Comparison of ENCODE assay signal across 8 cellular contexts in genomic region chr5:76641514-76642120, GRCh38. TPM values are rescaled to one million over a fixed set of nuclear protein-coding genes. Genes with fewer than 3 reads are reported as not detected.
A peak's percentile ranks its signal among the peaks of the same experiment; 100 is the strongest.
DNase-seq lines count a peak whose midpoint lies in the region; ATAC-seq, FAIRE-seq and TF ChIP-seq lines count a peak whose summit lies in the region.

No MANE protein-coding gene starts in this region.

- H3K4me3 ChIP-seq in body of pancreas (no peak overlapping the region), kidney (ENCODE audit: low read length in 2 of 2) (no peak overlapping the region)

- in situ Hi-C loops in G401 (cut with HindIII; ENCODE audit: low sequenced_read_pairs) = no loop called here

- peak; percentile 64 for FAIRE-seq in TTC549 (lab: Jason Lieb, UNC)
- FAIRE-seq in kidney (lab: Jason Lieb, UNC) = peak; percentile 68

- intact Hi-C loops in body of pancreas (cut with DNase I) = no loop called here
- intact Hi-C loops in kidney (cut with DNase I) = no loop called here

- WGBS in body of pancreas, 2 donors = 16 to 29% methylated on average over 1 of the region's 1 CpG

- no peak overlapping the region for H3K27ac ChIP-seq in body of pancreas
- H3K27ac ChIP-seq in kidney (ENCODE audit: low read depth in 2 of 2, low read length in 2 of 2) = no peak overlapping the region

- H3K4me1 ChIP-seq in body of pancreas (no peaks in the 10 kb centered on the region), kidney (ENCODE audit: control insufficient read depth in 1 of 2, insufficient read depth in 1 of 2, low read depth in 1 of 2, low read length in 2 of 2) (no peaks in the 10 kb centered on the region)

- TF ChIP-seq CTCF in body of pancreas (IDR thresholded peaks at IDR 0.05) (peak; percentile 16 to 76 (median 68)), kidney (IDR thresholded peaks at IDR 0.05; ENCODE audit: borderline replicate concordance, extremely low read depth, insufficient read depth) (peak; percentile 63)

- no peaks in the 10 kb centered on the region for H3K27me3 ChIP-seq in body of pancreas

- DNase-seq in G401 (ENCODE audit: low spot score) = peak; percentile 64
- peak; percentile 72 for DNase-seq in LHCN-M2 (ENCODE audit: low read depth)
- peak; percentile 58 to 79 (median 68) for DNase-seq in body of pancreas
- DNase-seq in kidney = no peak
- DNase-seq in stimulated activated CD4-positive, alpha-beta T cell treated with anti-CD3 and anti-CD28 coated beads, Interleukin-4, amount 100 ng/mL, for 24 hours = peak; percentile 69
- no peak for DNase-seq in NCI-H2107 treated with DMSO at 0.1 percent for 48 hours (lab: John Stamatoyannopoulos, UW; ENCODE audit: unreplicated experiment)

- no peaks in the 10 kb centered on the region for H3K9me3 ChIP-seq in body of pancreas
- no peaks in the 10 kb centered on the region for H3K9me3 ChIP-seq in kidney (ENCODE audit: control insufficient read depth in 1 of 2, low read length in 2 of 2)

- H3K36me3 ChIP-seq in body of pancreas (replicated peaks in 1 of 2; ENCODE audit: insufficient read depth in 1 of 2, low read depth in 2 of 2) (peaks cover 0 to 11% of the 10 kb centered on the region in 2 donors), kidney (ENCODE audit: control insufficient read depth in 1 of 2, insufficient read depth in 2 of 2, low read length in 2 of 2) (peaks cover 0 to 4% of the 10 kb centered on the region in 2 donors)

- H3K9ac ChIP-seq in kidney (ENCODE audit: low read length in 2 of 2) = no peak overlapping the region

- no peak for TF ChIP-seq POLR2A in body of pancreas (IDR thresholded peaks at IDR 0.05)

- ATAC-seq in body of pancreas = peak; percentile 50
- ATAC-seq in GM21360 (IDR thresholded peaks at IDR 0.05; ENCODE audit: unreplicated experiment) = no peak

RNA-seq across cellular contexts. Expression of gene F2RL2, which starts 18.4 kb away (rescaled TPM):
- 204 and 260 TPM in 2 replicates for total RNA-seq in G401 (2014; rRNA removed; shearing (Covaris generic))
- total RNA-seq in LHCN-M2 (2014; rRNA removed) = 0.52 and 0.71 TPM in 2 replicates
- polyA plus RNA-seq in LHCN-M2 (2012) = 1.6 TPM
- total RNA-seq in body of pancreas = under 1 TPM in 1 of 2 donors, not detected in 1; 0.78 TPM
- 0.44 TPM for total RNA-seq in kidney
- 0.32 TPM for polyA plus RNA-seq in kidney (ENCODE audit: insufficient read depth, low read depth, low replicate concordance)

Comparison
In these comparisons a context has a peak if more than half of its experiments do, and no peak if none do; other contexts are left out.
1. DNase-seq: peak in G401 (single experiment), LHCN-M2 (single experiment), body of pancreas (4 of 4) and stimulated activated CD4-positive, alpha-beta T cell treated with anti-CD3 and anti-CD28 coated beads, Interleukin-4, amount 100 ng/mL, for 24 hours (single experiment); none in kidney (single experiment) and NCI-H2107 treated with DMSO at 0.1 percent for 48 hours (single experiment).
2. RNA of gene F2RL2, which starts 18.4 kb away (total RNA-seq): 204 to 260 TPM in G401; 0.78 TPM in body of pancreas, 0.52 to 0.71 TPM in LHCN-M2 and 0.44 TPM in kidney (single experiment); every median in the first group is over 100 times any median in the second.